18 cellular contexts compared by ENCODE assay signal in genomic region chr5:120345947-120346346, GRCh38.
DNase-seq lines count a peak whose midpoint lies in the region; ATAC-seq, FAIRE-seq and TF ChIP-seq lines count a peak whose summit lies in the region.
"Had no signal": no experiment of that assay in that cellular context is flagged by ENCODE, and none has a peak within 500 bp of the region (broad histone marks: within the 10 kb centered on the region; RNA-seq: fewer than 3 reads in every experiment).

No MANE protein-coding gene starts in this region.

- TF ChIP-seq POLR2A in HepG2 (IDR thresholded peaks at IDR 0.05; ENCODE audit: insufficient read depth in 1 of 2, low read depth in 2 of 2, low read length in 2 of 2), result no peak
- TF ChIP-seq POLR2A in right lobe of liver (IDR thresholded peaks at IDR 0.05), result no peak

- H3K4me3 ChIP-seq in HepG2 (replicated peaks in 1 of 3; ENCODE audit: insufficient read depth in 1 of 3, low read depth in 2 of 3, low read length in 3 of 3) (no peak overlapping the region), right lobe of liver (no peak overlapping the region), mammary epithelial cell (replicated peaks in 1 of 3; ENCODE audit: insufficient read depth in 1 of 3, low read depth in 2 of 3, low read length in 3 of 3) (no peak overlapping the region)
- H3K4me3 ChIP-seq: A549, HAP-1 had no signal

- intact Hi-C loops in HepG2 (cut with micrococcal nuclease; ENCODE audit: unreplicated experiment) (no loop called here), right lobe of liver (cut with DNase I) (no loop called here), mammary epithelial cell (cut with micrococcal nuclease) (no loop called here)

- H3K9ac ChIP-seq in HepG2 (ENCODE audit: insufficient read depth, low read depth, low read length), result no peak overlapping the region
- H3K9ac ChIP-seq in mammary epithelial cell (ENCODE audit: insufficient read depth, low read length), result no peak overlapping the region

- TF ChIP-seq CTCF in HepG2 (CRISPR knock-in tag; IDR thresholded peaks at IDR 0.05) (no peak), right lobe of liver (IDR thresholded peaks at IDR 0.05) (no peak), mammary epithelial cell (conservative IDR thresholded peaks at IDR 0.05 in 1 of 2, IDR thresholded peaks at IDR 0.05 in 1 of 2; ENCODE audit: extremely low read depth in 1 of 2, insufficient read depth in 1 of 2, low read depth in 1 of 2, low read length in 2 of 2) (no peak)

- H3K4me1 ChIP-seq in HepG2 (ENCODE audit: insufficient read depth, low read length) (no peaks in the 10 kb centered on the region), right lobe of liver (no peaks in the 10 kb centered on the region), mammary epithelial cell (ENCODE audit: insufficient read depth, low read length) (peaks cover 4% of the 10 kb centered on the region)
- H3K4me1 ChIP-seq: A549, HAP-1 had no signal

- H3K4me2 ChIP-seq in HepG2 (ENCODE audit: low read depth, low read length) (no peak overlapping the region), mammary epithelial cell (ENCODE audit: insufficient read depth, low read depth, low read length) (no peak overlapping the region)
- H3K4me2 ChIP-seq: A549 had no signal

- no peak for TF ChIP-seq RAD21 in HepG2 (CRISPR knock-in tag; IDR thresholded peaks at IDR 0.05)

- in situ Hi-C loops in HepG2 (cut with HindIII; ENCODE audit: extremely low pct_ligation_motif_present, low pct_unique_long_range_greater_than_20kb), result no loop called here
- in situ Hi-C loops in mammary epithelial cell (cut with MboI; ENCODE audit: low sequenced_read_pairs in 2 of 2), result no loop called here

- H3K9me3 ChIP-seq in HepG2 (ENCODE audit: low read length), result peaks cover 7% of the 10 kb centered on the region
- no peaks in the 10 kb centered on the region for H3K9me3 ChIP-seq in right lobe of liver
- H3K9me3 ChIP-seq in mammary epithelial cell (replicated peaks; ENCODE audit: insufficient read depth, low read length), result no peaks in the 10 kb centered on the region
- H3K9me3 ChIP-seq: A549, BE2C, HAP-1 had no signal

- H4K20me1 ChIP-seq in HepG2 (ENCODE audit: insufficient read depth, low read length), result no peaks in the 10 kb centered on the region
- no peaks in the 10 kb centered on the region for H4K20me1 ChIP-seq in mammary epithelial cell (ENCODE audit: insufficient read depth, low read length)

- WGBS in HepG2 (ENCODE audit: low lambda C conversion rate), result 0% methylated on average over 2 of the region's 4 CpGs
- WGBS in right lobe of liver (ENCODE audit: insufficient coverage, low coverage, low lambda C conversion rate, missing lambda C conversion rate), result 51% methylated on average over 4 of the region's 4 CpGs
- 77% methylated on average over 4 of the region's 4 CpGs for WGBS in mammary epithelial cell (ENCODE audit: low coverage, missing lambda C conversion rate)

- ATAC-seq in HepG2 (no peak), right lobe of liver (no peak), GM18517 (IDR thresholded peaks at IDR 0.05; ENCODE audit: unreplicated experiment) (no peak), HG03045 (IDR thresholded peaks at IDR 0.05; ENCODE audit: unreplicated experiment) (no peak)
- ATAC-seq: A549 had no signal

- H2AFZ ChIP-seq in HepG2 (ENCODE audit: low read length), result no peak overlapping the region
- H2AFZ ChIP-seq in mammary epithelial cell (ENCODE audit: low read depth, low read length), result peak overlapping the region; percentile 42

- H3K27ac ChIP-seq in HepG2 (ENCODE audit: extremely low read length, insufficient read depth, low read length) (no peak overlapping the region), right lobe of liver (no peak overlapping the region), mammary epithelial cell (ENCODE audit: insufficient read depth, low read depth, low read length) (no peak overlapping the region)
- H3K27ac ChIP-seq: A549, C4-2B had no signal

- CTCF ChIA-PET in HepG2 (lab: Yijun Ruan, JAX; ENCODE audit: low intra/inter-chr PET ratio, low total read pairs) (no interaction called here), mammary epithelial cell (lab: Charles Lee; ENCODE audit: low non-redundant PET) (no interaction called here)

- no peaks in the 10 kb centered on the region for H3K79me2 ChIP-seq in HepG2 (ENCODE audit: insufficient read depth, low read length)
- H3K79me2 ChIP-seq in mammary epithelial cell (ENCODE audit: insufficient read depth, low read length), result no peaks in the 10 kb centered on the region

- dilution Hi-C loops in mammary epithelial cell (cut with HindIII; ENCODE audit: low sequenced_read_pairs), result no loop called here

- DNase-seq in HepG2 (ENCODE audit: low spot score) (no peak), right lobe of liver (no peak), NCI-H69 (lab: John Stamatoyannopoulos, UW) (peak; percentile 6), mammary epithelial cell (peak; percentile 26), COLO829 (ENCODE audit: low spot score) (no peak)
- DNase-seq: BE2C; CD4-positive, alpha-beta memory T cell; COR-L47 had no signal

- POLR2A ChIA-PET in HepG2 (lab: Yijun Ruan, JAX), result no interaction called here

- H3K36me3 ChIP-seq in HepG2 (replicated peaks in 1 of 2; ENCODE audit: control insufficient read depth in 1 of 2, insufficient read depth in 2 of 2, low read length in 2 of 2), result no peaks in the 10 kb centered on the region
- H3K36me3 ChIP-seq in right lobe of liver, result no peaks in the 10 kb centered on the region
- H3K36me3 ChIP-seq in mammary epithelial cell (ENCODE audit: insufficient read depth, low read length), result no peaks in the 10 kb centered on the region
- H3K36me3 ChIP-seq: BE2C, HAP-1 had no signal

- H3K27me3 ChIP-seq in HepG2 (ENCODE audit: control insufficient read depth in 1 of 2, insufficient read depth in 2 of 2, low read length in 2 of 2) (no peaks in the 10 kb centered on the region), right lobe of liver (no peaks in the 10 kb centered on the region), mammary epithelial cell (ENCODE audit: insufficient read depth, low read length) (peaks cover 3% of the 10 kb centered on the region)
- H3K27me3 ChIP-seq: BE2C had no signal

- BruUV-seq in HepG2 (replicated peaks; lab: Mats Ljungman, UMichigan) (no TSS peak), mammary epithelial cell (replicated peaks; lab: Mats Ljungman, UMichigan) (no TSS peak)

- no peak for FAIRE-seq in HepG2 (lab: Jason Lieb, UNC)
- FAIRE-seq: A549, G401.6, GM12892, GM19239, H1, HTR-8/SVneo had no signal

- TF ChIP-seq EP300 in HepG2 (IDR thresholded peaks at IDR 0.05; ENCODE audit: low read depth in 2 of 2, low read length in 2 of 2), result no peak
- TF ChIP-seq EP300 in HepG2 (CRISPR knock-in tag; IDR thresholded peaks at IDR 0.05; ENCODE audit: borderline replicate concordance), result no peak

TF ChIP-seq in HepG2, 621 proteins besides CTCF, POLR2A, EP300 and RAD21:
- TF ChIP-seq ZBTB44 (CRISPR knock-in tag; IDR thresholded peaks at IDR 0.05) (no peak), NFE2L2 (IDR thresholded peaks at IDR 0.05; ENCODE audit: low read length) (peak; percentile 16; the same call in 1 of the 2 replicates)
TF ChIP-seq in HepG2: peak in this region for 1.

Comparison
In these comparisons a context has a peak if more than half of its experiments do, and no peak if none do; other contexts are left out.
1. DNase-seq: peak in NCI-H69 (single experiment) and mammary epithelial cell (single experiment); none in HepG2 (single experiment), right lobe of liver (0 of 3) and COLO829 (single experiment).